21 cellular contexts compared by ENCODE assay signal in genomic region chr11:10072841-10073240, GRCh38.
"Had no signal": no experiment of that assay in that cellular context is flagged by ENCODE, and none has a peak within 500 bp of the region (broad histone marks: within the 10 kb centered on the region; RNA-seq: fewer than 3 reads in every experiment).

No MANE protein-coding gene starts in this region.

- H3K36me3 Mint-ChIP-seq: activated CD8-positive, alpha-beta memory T cell treated with anti-CD3 and anti-CD28 coated beads, Interleukin-2, amount 10 ng/mL, durations not matched to agents 7 days and 5 days; activated naive CD4-positive, alpha-beta T cell treated with anti-CD3 and anti-CD28 coated beads, Interleukin-2, amount 50 U/mL, for 72 hours had no signal

- H3K36me3 ChIP-seq: heart right ventricle, neural progenitor cell, right lobe of liver, thyroid gland, WERI-Rb-1 had no signal

- H3K4me1 Mint-ChIP-seq: activated CD4-positive, alpha-beta T cell treated with anti-CD3 and anti-CD28 coated beads, Interleukin-2, amount 10 ng/mL, durations not matched to agents 7 days and 5 days; activated CD8-positive, alpha-beta memory T cell treated with anti-CD3 and anti-CD28 coated beads, Interleukin-2, amount 10 ng/mL, durations not matched to agents 7 days and 5 days; mesothelial cell of epicardium had no signal

- H3K27me3 Mint-ChIP-seq: activated CD4-positive, alpha-beta T cell treated with anti-CD3 and anti-CD28 coated beads, Interleukin-2, amount 10 ng/mL, durations not matched to agents 7 days and 5 days; activated CD8-positive, alpha-beta memory T cell treated with anti-CD3 and anti-CD28 coated beads, Interleukin-2, amount 10 ng/mL, durations not matched to agents 7 days and 5 days; activated CD8-positive, alpha-beta T cell treated with anti-CD3 and anti-CD28 coated beads for 36 hours; stimulated activated naive CD8-positive, alpha-beta T cell treated with anti-CD3 and anti-CD28 coated beads, Interleukin-15, Interleukin-2, amounts not matched to agents 100 ng/mL and 50 ng/mL, for 24 hours had no signal

- H3K4me3 Mint-ChIP-seq: activated CD4-positive, alpha-beta T cell treated with anti-CD3 and anti-CD28 coated beads, Interleukin-2, amount 10 ng/mL, durations not matched to agents 7 days and 5 days; activated CD8-positive, alpha-beta memory T cell treated with anti-CD3 and anti-CD28 coated beads, Interleukin-2, amount 10 ng/mL, durations not matched to agents 7 days and 5 days; activated CD8-positive, alpha-beta T cell treated with anti-CD3 and anti-CD28 coated beads for 36 hours; mesothelial cell of epicardium; naive thymus-derived CD8-positive, alpha-beta T cell; neural progenitor cell; stimulated activated naive CD8-positive, alpha-beta T cell treated with anti-CD3 and anti-CD28 coated beads, Interleukin-15, Interleukin-2, amounts not matched to agents 100 ng/mL and 50 ng/mL, for 24 hours; T-helper 2 cell treated with Interferon-gamma antibody and Interleukin-4, amounts not matched to agents 5 μg/mL and 100 μg/mL, for 36 hours had no signal

- ATAC-seq: activated CD8-positive, alpha-beta memory T cell treated with anti-CD3 and anti-CD28 coated beads, Interleukin-2, amount 10 ng/mL, durations not matched to agents 7 days and 5 days; activated CD8-positive, alpha-beta T cell treated with anti-CD3 and anti-CD28 coated beads for 36 hours; activated naive CD4-positive, alpha-beta T cell treated with anti-CD3 and anti-CD28 coated beads, Interleukin-2, amount 50 U/mL, for 72 hours; heart right ventricle; naive thymus-derived CD8-positive, alpha-beta T cell; right lobe of liver had no signal

- FAIRE-seq: kidney had no signal

- H3K4me3 ChIP-seq: heart right ventricle, lung, neural progenitor cell, right lobe of liver, skin epidermis, thyroid gland had no signal

- DNase-seq: activated CD4-positive, alpha-beta T cell treated with anti-CD3 and anti-CD28 coated beads, Interleukin-2, amount 10 ng/mL, durations not matched to agents 7 days and 5 days; activated CD4-positive, CD25-positive, alpha-beta regulatory T cell treated with anti-CD3 and anti-CD28 coated beads, Interleukin-2, amount 50 U/mL, for 72 hours; activated CD8-positive, alpha-beta memory T cell treated with anti-CD3 and anti-CD28 coated beads, Interleukin-2, amount 10 ng/mL, durations not matched to agents 7 days and 5 days; activated CD8-positive, alpha-beta T cell treated with anti-CD3 and anti-CD28 coated beads for 36 hours; aorta; cortex of kidney; heart right ventricle; kidney; naive thymus-derived CD8-positive, alpha-beta T cell; right lobe of liver; stimulated activated CD4-positive, alpha-beta T cell treated with anti-CD3 and anti-CD28 coated beads, Interleukin-1b, Interleukin-23, amount 100 ng/mL, for 48 hours; substantia nigra; thyroid gland; WERI-Rb-1 had no signal

- H3K4me2 ChIP-seq: neural progenitor cell had no signal

- H3K9ac ChIP-seq: neural progenitor cell had no signal

- H3K27me3 ChIP-seq: heart right ventricle, neural progenitor cell, right lobe of liver, thyroid gland had no signal

- H3K9me3 Mint-ChIP-seq: activated CD4-positive, alpha-beta T cell treated with anti-CD3 and anti-CD28 coated beads, Interleukin-2, amount 10 ng/mL, durations not matched to agents 7 days and 5 days; T-helper 2 cell treated with Interferon-gamma antibody and Interleukin-4, amounts not matched to agents 5 μg/mL and 100 μg/mL, for 36 hours had no signal

- H3K27ac ChIP-seq: heart right ventricle, neural progenitor cell, right lobe of liver, skin epidermis, thyroid gland, WERI-Rb-1 had no signal

- H3K9me3 ChIP-seq: right lobe of liver, thyroid gland had no signal

- H3K27ac Mint-ChIP-seq: activated CD4-positive, alpha-beta T cell treated with anti-CD3 and anti-CD28 coated beads, Interleukin-2, amount 10 ng/mL, durations not matched to agents 7 days and 5 days; activated CD8-positive, alpha-beta memory T cell treated with anti-CD3 and anti-CD28 coated beads, Interleukin-2, amount 10 ng/mL, durations not matched to agents 7 days and 5 days; activated CD8-positive, alpha-beta T cell treated with anti-CD3 and anti-CD28 coated beads for 36 hours; activated naive CD4-positive, alpha-beta T cell treated with anti-CD3 and anti-CD28 coated beads, Interleukin-2, amount 50 U/mL, for 72 hours; mesothelial cell of epicardium; naive thymus-derived CD8-positive, alpha-beta T cell; neural progenitor cell; stimulated activated naive CD8-positive, alpha-beta T cell treated with anti-CD3 and anti-CD28 coated beads, Interleukin-15, Interleukin-2, amounts not matched to agents 100 ng/mL and 50 ng/mL, for 24 hours; T-helper 2 cell treated with Interferon-gamma antibody and Interleukin-4, amounts not matched to agents 5 μg/mL and 100 μg/mL, for 36 hours had no signal

- H2AFZ ChIP-seq: neural progenitor cell had no signal
